ENCODE assay signal across 29 cellular contexts in genomic region chr1:113993766-113994165, GRCh38.
"Had no signal": no experiment of that assay in that cellular context is flagged by ENCODE, and none has a peak within 500 bp of the region (broad histone marks: within the 10 kb centered on the region; RNA-seq: fewer than 3 reads in every experiment).

No MANE protein-coding gene starts in this region.

- H3K27me3 ChIP-seq: MG63 had no signal

- DNase-seq: Kasumi-1, KBM-7, KG1, MG63, MM.1S, MV-4-11, NCI-H1048, NCI-H1092, NCI-H1092 treated with DMSO at 0.1 percent for 48 hours, NCI-H1105, NCI-H1105 treated with DMSO at 0.1 percent for 48 hours, NCI-H1417, NCI-H1417 treated with DMSO at 0.1 percent for 48 hours, NCI-H1436, NCI-H1436 treated with DMSO at 0.1 percent for 48 hours, NCI-H146, NCI-H1694, NCI-H1694 treated with DMSO at 0.1 percent for 48 hours, NCI-H187 treated with DMSO at 0.1 percent for 48 hours, NCI-H1930, NCI-H2029, NCI-H2081, NCI-H2081 treated with DMSO at 0.1 percent for 48 hours, NCI-H2107, NCI-H2227 treated with DMSO at 0.1 percent for 48 hours, NCI-H226, NCI-H345, NCI-H510A had no signal

- H3K9ac ChIP-seq: KMS-11 had no signal

- H3K27ac ChIP-seq: KMS-11 had no signal

- H3K4me2 ChIP-seq: KMS-11 had no signal

- H3K36me3 ChIP-seq: MG63 had no signal

- H3K4me3 ChIP-seq: MG63 had no signal
